In the genomic region with DNA sequence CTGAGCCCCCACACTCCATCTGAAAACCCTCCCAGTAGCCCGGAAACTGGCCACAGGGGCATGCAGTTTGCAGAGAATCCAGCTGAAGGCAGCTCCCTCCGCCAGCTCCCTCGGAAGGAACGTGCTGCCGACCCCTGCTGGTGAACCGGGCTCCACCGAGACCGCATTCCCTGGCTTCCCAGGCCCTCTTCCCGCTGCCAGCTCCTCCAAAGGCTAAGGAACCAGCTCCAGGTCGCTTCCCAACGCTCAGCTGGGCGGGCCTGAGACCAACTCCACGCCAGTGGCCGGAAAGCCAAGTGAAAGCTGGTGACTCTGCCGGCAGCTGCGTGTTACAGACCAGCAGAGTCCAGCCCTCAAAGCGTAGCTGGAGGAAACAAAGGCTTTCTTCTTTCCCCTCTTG, we compare ENCODE assay signal across 10 cellular contexts. TPM values are rescaled to one million over a fixed set of nuclear protein-coding genes. Genes with fewer than 3 reads are reported as not detected.
DNase-seq lines count a peak whose midpoint lies in the region; ATAC-seq and TF ChIP-seq lines count a peak whose summit lies in the region.
"Had no signal": no experiment of that assay in that cellular context is flagged by ENCODE, and none has a peak within 500 bp of the region (broad histone marks: within the 10 kb centered on the region; RNA-seq: fewer than 3 reads in every experiment).

No MANE protein-coding gene starts in this region.

- DNase-seq in AG20443 (ENCODE audit: low spot score): peak; percentile 93
- peak; percentile 13 for DNase-seq in adipocyte (ENCODE audit: low read depth)
- peak; percentile 81 to 95 for DNase-seq in cardiac muscle cell (ENCODE audit: low read depth in 1 of 2, low spot score in 1 of 2)
- DNase-seq in osteocyte (ENCODE audit: extremely low spot score, unreplicated experiment): no peak
- DNase-seq in stimulated activated naive CD4-positive, alpha-beta T cell treated with Interleukin-2 at 50 U/mL for 16 hours (lab: John Stamatoyannopoulos, UW): no peak
- no peak for DNase-seq in NCI-H1105 treated with DMSO at 0.1 percent for 48 hours (lab: John Stamatoyannopoulos, UW)
- DNase-seq: cortex of kidney, NCI-H1694 treated with DMSO at 0.1 percent for 48 hours had no signal

- peak overlapping the region; percentile 26 for H3K4me3 Mint-ChIP-seq in osteocyte (ENCODE audit: unreplicated experiment)

- H3K9me3 Mint-ChIP-seq in osteocyte (ENCODE audit: unreplicated experiment): no peaks in the 10 kb centered on the region

- peak overlapping the region; percentile 83 for H3K4me3 ChIP-seq in adipocyte (ENCODE audit: low read length)
- no peak overlapping the region for H3K4me3 ChIP-seq in cardiac muscle cell

- H3K36me3 ChIP-seq in adipocyte (ENCODE audit: control insufficient read depth, insufficient read depth, low read length, severe bottlenecking) (peaks cover 3% of the 10 kb centered on the region), cardiac muscle cell (peaks cover 11% of the 10 kb centered on the region)

- no peaks in the 10 kb centered on the region for H3K27me3 Mint-ChIP-seq in osteocyte (ENCODE audit: unreplicated experiment)

- peaks cover 32% of the 10 kb centered on the region for H3K4me1 ChIP-seq in adipocyte (ENCODE audit: control insufficient read depth, insufficient read depth, low read length)
- no peaks in the 10 kb centered on the region for H3K4me1 ChIP-seq in cardiac muscle cell (ENCODE audit: low read depth)

- no peaks in the 10 kb centered on the region for H3K27me3 ChIP-seq in adipocyte (replicated peaks; ENCODE audit: control insufficient read depth, insufficient read depth, low read length)
- H3K27me3 ChIP-seq in cardiac muscle cell: no peaks in the 10 kb centered on the region

- peaks cover 7% of the 10 kb centered on the region for H3K36me3 Mint-ChIP-seq in osteocyte (ENCODE audit: unreplicated experiment)

- no peak for ATAC-seq in GM21723 (IDR thresholded peaks at IDR 0.05; ENCODE audit: unreplicated experiment)
- no peak for ATAC-seq in HG03378 (IDR thresholded peaks at IDR 0.05; ENCODE audit: unreplicated experiment)

- no peaks in the 10 kb centered on the region for H3K9me3 ChIP-seq in adipocyte (ENCODE audit: control insufficient read depth, low read length)
- no peaks in the 10 kb centered on the region for H3K9me3 ChIP-seq in cardiac muscle cell (ENCODE audit: low read depth)

- peak overlapping the region; percentile 78 for H3K27ac ChIP-seq in cardiac muscle cell

- H3K9ac ChIP-seq in adipocyte (ENCODE audit: low read length): peak overlapping the region; percentile 92

- TF ChIP-seq CTCF in cardiac muscle cell (IDR thresholded peaks at IDR 0.05; ENCODE audit: low read depth, low read length) (peak; percentile 76), osteocyte (IDR thresholded peaks at IDR 0.05) (peak; percentile 74)

- H3K27ac Mint-ChIP-seq in osteocyte (ENCODE audit: unreplicated experiment): peak overlapping the region; percentile 83

- H3K4me1 Mint-ChIP-seq in osteocyte (ENCODE audit: unreplicated experiment): peaks cover 43% of the 10 kb centered on the region

RNA-seq across cellular contexts. Expression of a gene that starts 35.8 kb away (rescaled TPM):
- total RNA-seq in cardiac muscle cell (1.6 and 5.2 TPM in 2 replicates), osteocyte (2.5 and 3.0 TPM in 2 replicates)
- 1.7 and 3.4 TPM in 2 replicates for polyA plus RNA-seq in cardiac muscle cell

RNA-seq across cellular contexts. Expression of a gene that starts 36.3 kb away (rescaled TPM):
- total RNA-seq in cardiac muscle cell (6.0 and 12.2 TPM in 2 replicates), osteocyte (17.1 and 18.3 TPM in 2 replicates)
- polyA plus RNA-seq in cardiac muscle cell: 22.4 and 24.6 TPM in 2 replicates

Comparison
In these comparisons a context has a peak if more than half of its experiments do, and no peak if none do; other contexts are left out.
1. DNase-seq: peak in AG20443 (single experiment), adipocyte (single experiment) and cardiac muscle cell (2 of 2); none in osteocyte (single experiment), stimulated activated naive CD4-positive, alpha-beta T cell treated with Interleukin-2 at 50 U/mL for 16 hours (single experiment) and NCI-H1105 treated with DMSO at 0.1 percent for 48 hours (single experiment).